ENCODE assay signal across 8 cellular contexts in the genomic region with DNA sequence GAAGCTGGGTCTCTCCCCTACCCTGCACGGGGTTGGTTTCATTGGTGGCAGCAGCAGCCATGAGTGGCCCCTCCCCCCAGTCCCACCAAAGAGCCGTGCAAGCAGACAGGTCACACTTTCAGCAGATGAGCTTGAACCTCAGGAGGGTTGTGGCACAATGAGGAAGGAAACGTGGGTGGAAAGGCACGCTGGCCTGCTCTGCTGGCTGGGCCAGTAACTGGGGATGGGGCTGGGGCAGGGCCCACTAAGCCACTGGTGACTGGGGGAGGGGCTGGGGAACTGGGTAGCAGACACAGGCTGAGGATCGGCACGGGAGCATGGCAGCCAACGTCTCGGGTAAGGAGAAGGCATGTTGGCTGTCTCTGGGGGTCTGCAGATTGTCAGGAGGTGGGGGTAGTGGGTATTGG. TPM values are rescaled to one million over a fixed set of nuclear protein-coding genes. Genes with fewer than 3 reads are reported as not detected.
DNase-seq lines count a peak whose midpoint lies in the region; ATAC-seq and TF ChIP-seq lines count a peak whose summit lies in the region.

A gene with protein sequence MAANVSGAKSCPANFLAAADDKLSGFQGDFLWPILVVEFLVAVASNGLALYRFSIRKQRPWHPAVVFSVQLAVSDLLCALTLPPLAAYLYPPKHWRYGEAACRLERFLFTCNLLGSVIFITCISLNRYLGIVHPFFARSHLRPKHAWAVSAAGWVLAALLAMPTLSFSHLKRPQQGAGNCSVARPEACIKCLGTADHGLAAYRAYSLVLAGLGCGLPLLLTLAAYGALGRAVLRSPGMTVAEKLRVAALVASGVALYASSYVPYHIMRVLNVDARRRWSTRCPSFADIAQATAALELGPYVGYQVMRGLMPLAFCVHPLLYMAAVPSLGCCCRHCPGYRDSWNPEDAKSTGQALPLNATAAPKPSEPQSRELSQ (plus strand): TSS at position 289 of the 407 bp plus-strand sequence. CDS start 29 bp downstream, at position 318.

- TF ChIP-seq CTCF in PC-3 (conservative IDR thresholded peaks at IDR 0.05; ENCODE audit: low read depth, low read length): no peak

- H3F3A ChIP-seq in PC-3 (ENCODE audit: low read length, unreplicated experiment): peaks cover 20% of the 10 kb centered on the region

- CTCF ChIA-PET in PC-3 (lab: Charles Lee): no interaction called here

- WGBS in mesendoderm (ENCODE audit: extremely low coverage, insufficient coverage, low lambda C conversion rate): no CpG with 5 or more reads among the region's 8 CpGs

- H3K18ac ChIP-seq in mesendoderm (ENCODE audit: low read length): no peak within 1 kb of the TSS

- no peaks in the 10 kb centered on the region for H3K9me3 ChIP-seq in PC-3 (ENCODE audit: low read length)

- POLR2A ChIA-PET in PC-3 (lab: Charles Lee; ENCODE audit: unreplicated experiment): no interaction called here

- no peak within 1 kb of the TSS for H2BK5ac ChIP-seq in mesendoderm (ENCODE audit: low read length)

- no peak within 1 kb of the TSS for H3K27ac ChIP-seq in PC-3 (ENCODE audit: low read length)
- H3K27ac ChIP-seq in mesendoderm (ENCODE audit: low read depth, low read length): no peak within 1 kb of the TSS

- no peak within 1 kb of the TSS for H4K5ac ChIP-seq in mesendoderm (ENCODE audit: low read length)

- no peak within 1 kb of the TSS for H3K56ac ChIP-seq in mesendoderm (ENCODE audit: low read length)

- peaks cover 51% of the 10 kb centered on the region for H3K36me3 ChIP-seq in PC-3 (ENCODE audit: low read depth, low read length)
- H3K36me3 ChIP-seq in mesendoderm (ENCODE audit: control insufficient read depth, insufficient read depth, low read length): peaks cover 22% of the 10 kb centered on the region

- BruUV-seq in PC-3 (replicated peaks; lab: Mats Ljungman, UMichigan): no TSS peak

- H3K4ac ChIP-seq in mesendoderm (ENCODE audit: low read depth, low read length): no peak within 1 kb of the TSS

- H3K4me1 ChIP-seq in PC-3 (ENCODE audit: insufficient read depth, low read length) (peaks cover 12% of the 10 kb centered on the region), mesendoderm (ENCODE audit: control insufficient read depth, low read depth, low read length) (no peaks in the 10 kb centered on the region)

- H3K79me1 ChIP-seq in mesendoderm (ENCODE audit: low read length): peaks cover 15% of the 10 kb centered on the region

- H3K27me3 ChIP-seq in PC-3 (ENCODE audit: low read length): no peaks in the 10 kb centered on the region
- H3K27me3 ChIP-seq in mesendoderm (ENCODE audit: insufficient read depth, low read length, poor library complexity): no peaks in the 10 kb centered on the region

- H2AK5ac ChIP-seq in mesendoderm (ENCODE audit: low read length): no peak within 1 kb of the TSS

- no peak within 1 kb of the TSS for H2AFZ ChIP-seq in PC-3 (ENCODE audit: low read length)

- no peak within 1 kb of the TSS for H4K8ac ChIP-seq in mesendoderm (ENCODE audit: low read depth, low read length)

- no peak for DNase-seq in PC-3
- DNase-seq in central memory CD4-positive, alpha-beta T cell: peak; percentile 31
- DNase-seq in stimulated activated CD4-positive, alpha-beta T cell treated with anti-CD3 and anti-CD28 coated beads, Interleukin-1b, Interleukin-23, amount 100 ng/mL, for 48 hours: peak; percentile 64
- no peak for DNase-seq in H4 (ENCODE audit: low spot score)
- DNase-seq in mesendoderm: no peak

- intact Hi-C loops in PC-3 (cut with micrococcal nuclease): no loop called here

- H3K9ac ChIP-seq in PC-3 (ENCODE audit: low read length): no peak within 1 kb of the TSS
- no peak within 1 kb of the TSS for H3K9ac ChIP-seq in mesendoderm (ENCODE audit: low read length)

- H3K4me2 ChIP-seq in PC-3 (ENCODE audit: low read length): no peak within 1 kb of the TSS
- H3K4me2 ChIP-seq in mesendoderm (ENCODE audit: low read length): no peak within 1 kb of the TSS

- H3K9me2 ChIP-seq in PC-3 (replicated peaks; ENCODE audit: low read length): no peaks in the 10 kb centered on the region

- H2BK15ac ChIP-seq in mesendoderm (replicated peaks; ENCODE audit: low read depth): no peak within 1 kb of the TSS

- no peak within 1 kb of the TSS for H2BK120ac ChIP-seq in mesendoderm (ENCODE audit: low read depth, low read length)

- H3K23ac ChIP-seq in mesendoderm (ENCODE audit: low read length): no peak within 1 kb of the TSS

- H3K4me3 ChIP-seq in PC-3 (ENCODE audit: low read length) (no peak within 1 kb of the TSS), mesendoderm (ENCODE audit: low read length) (no peak within 1 kb of the TSS)

- H4K20me1 ChIP-seq in PC-3 (ENCODE audit: low read length): 0 out of 2 replicates have a peak, but pooled peaks cover 14% of the 10 kb centered on the region

- ATAC-seq in PC-3 (no peak), GM21619 (IDR thresholded peaks at IDR 0.05; ENCODE audit: unreplicated experiment) (no peak), HG03025 (IDR thresholded peaks at IDR 0.05; ENCODE audit: low FRiP score, unreplicated experiment) (no peak)

- TF ChIP-seq POLR2A in GM15510 (IDR thresholded peaks at IDR 0.05; ENCODE audit: borderline replicate concordance, extremely low read depth, insufficient read length): peak; percentile 43

- H3K79me2 ChIP-seq in PC-3 (ENCODE audit: low read length) (peaks cover 34% of the 10 kb centered on the region), mesendoderm (ENCODE audit: control insufficient read depth, insufficient read depth, low read length) (peaks cover 19% of the 10 kb centered on the region)

RNA-seq across cellular contexts. Expression of the gene that starts here (rescaled TPM):
- 11.1 and 17.3 TPM in 2 replicates for total RNA-seq in PC-3 (2014; rRNA removed)
- 0.79 and 0.92 TPM in 2 replicates for total RNA-seq in H4 (2014; rRNA removed; shearing (Covaris generic))
- polyA plus RNA-seq in mesendoderm (2013, experiment 1 of 2): 11.5 TPM
- 11.9 TPM for polyA plus RNA-seq in mesendoderm (2013, experiment 2 of 2)

Comparison
In these comparisons a context has a peak if more than half of its experiments do, and no peak if none do; other contexts are left out.
1. DNase-seq: peak in central memory CD4-positive, alpha-beta T cell (single experiment) and stimulated activated CD4-positive, alpha-beta T cell treated with anti-CD3 and anti-CD28 coated beads, Interleukin-1b, Interleukin-23, amount 100 ng/mL, for 48 hours (single experiment); none in PC-3 (single experiment), H4 (single experiment) and mesendoderm (single experiment).